In genomic region chr15:93282808-93283207, GRCh38 we compare ENCODE assay signal across 28 cellular contexts.
"Had no signal": no experiment of that assay in that cellular context is flagged by ENCODE, and none has a peak within 500 bp of the region (broad histone marks: within the 10 kb centered on the region; RNA-seq: fewer than 3 reads in every experiment).

No MANE protein-coding gene starts in this region.

- H3K27ac Mint-ChIP-seq: stimulated activated effector memory CD8-positive, alpha-beta T cell treated with anti-CD3 and anti-CD28 coated beads, Interleukin-12 subunit alpha, Interleukin-12 subunit beta, amount 100 ng/mL, for 72 hours; stimulated activated memory B cell treated with anti-CD40 and anti-IgM and Interleukin-4, amounts not matched to agents 10 μg/mL and 1 μg/mL and 100 μg/mL, for 72 hours; stimulated activated naive B cell treated with anti-CD40 and anti-IgM and Interleukin-4, amounts not matched to agents 10 μg/mL and 1 μg/mL and 100 μg/mL, for 72 hours; stimulated activated naive CD8-positive, alpha-beta T cell treated with anti-CD3 and anti-CD28 coated beads, Interleukin-15, amount 100 ng/mL, for 72 hours; stimulated activated naive CD8-positive, alpha-beta T cell treated with anti-CD3 and anti-CD28 coated beads, Interleukin-15, Interleukin-2, amounts not matched to agents 100 ng/mL and 50 ng/mL, for 24 hours; type B pancreatic cell had no signal

- H3K4me1 ChIP-seq: thyroid gland, tibial artery, transverse colon, upper lobe of left lung, upper lobe of right lung, uterus, vagina had no signal

- H3K4me3 ChIP-seq: stomach, suprapubic skin, testis, thoracic aorta, thyroid gland, tibial artery, tibial nerve, transverse colon, upper lobe of left lung, upper lobe of right lung, uterus, vagina had no signal

- H3K9me3 ChIP-seq: stomach, suprapubic skin, testis, thoracic aorta, thyroid gland, tibial artery, tibial nerve, transverse colon, upper lobe of left lung, upper lobe of right lung, uterus, vagina had no signal

- H3K4me1 Mint-ChIP-seq: stimulated activated effector memory CD8-positive, alpha-beta T cell treated with anti-CD3 and anti-CD28 coated beads, Interleukin-12 subunit alpha, Interleukin-12 subunit beta, amount 100 ng/mL, for 72 hours; stimulated activated memory B cell treated with anti-CD40 and anti-IgM and Interleukin-4, amounts not matched to agents 10 μg/mL and 1 μg/mL and 100 μg/mL, for 72 hours; stimulated activated naive B cell treated with anti-CD40 and anti-IgM and Interleukin-4, amounts not matched to agents 10 μg/mL and 1 μg/mL and 100 μg/mL, for 72 hours; stimulated activated naive CD8-positive, alpha-beta T cell treated with anti-CD3 and anti-CD28 coated beads, Interleukin-15, amount 100 ng/mL, for 72 hours had no signal

- H3K36me3 Mint-ChIP-seq: stimulated activated effector memory CD8-positive, alpha-beta T cell treated with anti-CD3 and anti-CD28 coated beads, Interleukin-12 subunit alpha, Interleukin-12 subunit beta, amount 100 ng/mL, for 72 hours; stimulated activated memory B cell treated with anti-CD40 and anti-IgM and Interleukin-4, amounts not matched to agents 10 μg/mL and 1 μg/mL and 100 μg/mL, for 72 hours; stimulated activated naive B cell treated with anti-CD40 and anti-IgM and Interleukin-4, amounts not matched to agents 10 μg/mL and 1 μg/mL and 100 μg/mL, for 72 hours; type B pancreatic cell had no signal

- H3K9me3 Mint-ChIP-seq: stimulated activated effector memory CD8-positive, alpha-beta T cell treated with anti-CD3 and anti-CD28 coated beads, Interleukin-12 subunit alpha, Interleukin-12 subunit beta, amount 100 ng/mL, for 72 hours; stimulated activated naive B cell treated with anti-CD40 and anti-IgM and Interleukin-4, amounts not matched to agents 10 μg/mL and 1 μg/mL and 100 μg/mL, for 72 hours; stimulated activated naive CD8-positive, alpha-beta T cell treated with anti-CD3 and anti-CD28 coated beads, Interleukin-15, Interleukin-2, amounts not matched to agents 100 ng/mL and 50 ng/mL, for 24 hours had no signal

- H3K27me3 ChIP-seq: suprapubic skin, testis, thyroid gland, upper lobe of left lung, uterus, vagina had no signal

- H3K27me3 Mint-ChIP-seq: stimulated activated naive CD8-positive, alpha-beta T cell treated with anti-CD3 and anti-CD28 coated beads, Interleukin-15, Interleukin-2, amounts not matched to agents 100 ng/mL and 50 ng/mL, for 24 hours had no signal

- ATAC-seq: stimulated activated effector memory CD8-positive, alpha-beta T cell treated with anti-CD3 and anti-CD28 coated beads, Interleukin-12 subunit alpha, Interleukin-12 subunit beta, amount 100 ng/mL, for 72 hours; stimulated activated memory B cell treated with anti-CD40 and anti-IgM and Interleukin-4, amounts not matched to agents 10 μg/mL and 1 μg/mL and 100 μg/mL, for 72 hours; stimulated activated naive B cell treated with anti-CD40 and anti-IgM and Interleukin-4, amounts not matched to agents 10 μg/mL and 1 μg/mL and 100 μg/mL, for 72 hours; stimulated activated naive CD8-positive, alpha-beta T cell treated with anti-CD3 and anti-CD28 coated beads, Interleukin-15, amount 100 ng/mL, for 72 hours; stimulated activated naive CD8-positive, alpha-beta T cell treated with anti-CD3 and anti-CD28 coated beads, Interleukin-15, Interleukin-2, amounts not matched to agents 100 U/mL and 50 U/mL, for 24 hours; upper lobe of right lung had no signal

- H3K27ac ChIP-seq: stomach, suprapubic skin, testis, thoracic aorta, thyroid gland, tibial artery, tibial nerve, transverse colon, upper lobe of left lung, upper lobe of right lung, uterus, vagina had no signal

- H3K4me3 Mint-ChIP-seq: stimulated activated effector memory CD8-positive, alpha-beta T cell treated with anti-CD3 and anti-CD28 coated beads, Interleukin-12 subunit alpha, Interleukin-12 subunit beta, amount 100 ng/mL, for 72 hours; stimulated activated memory B cell treated with anti-CD40 and anti-IgM and Interleukin-4, amounts not matched to agents 10 μg/mL and 1 μg/mL and 100 μg/mL, for 72 hours; stimulated activated naive B cell treated with anti-CD40 and anti-IgM and Interleukin-4, amounts not matched to agents 10 μg/mL and 1 μg/mL and 100 μg/mL, for 72 hours; stimulated activated naive CD8-positive, alpha-beta T cell treated with anti-CD3 and anti-CD28 coated beads, Interleukin-15, amount 100 ng/mL, for 72 hours; stimulated activated naive CD8-positive, alpha-beta T cell treated with anti-CD3 and anti-CD28 coated beads, Interleukin-15, Interleukin-2, amounts not matched to agents 100 ng/mL and 50 ng/mL, for 24 hours; type B pancreatic cell had no signal

- H3K36me3 ChIP-seq: stomach, suprapubic skin, thoracic aorta, thyroid gland, tibial artery, tibial nerve, transverse colon, upper lobe of left lung, upper lobe of right lung, uterus, vagina had no signal

- DNase-seq: stimulated activated CD4-positive, alpha-beta T cell treated with anti-CD3 and anti-CD28 coated beads, Interleukin-2, amount 100 ng/mL, for 48 hours; stimulated activated CD4-positive, alpha-beta T cell treated with anti-CD3 and anti-CD28 coated beads, Interleukin-4, amount 100 ng/mL, for 1 hour; stimulated activated CD4-positive, alpha-beta T cell treated with anti-CD3 and anti-CD28 coated beads, Interleukin-4, amount 100 ng/mL, for 24 hours; stimulated activated CD4-positive, alpha-beta T cell treated with anti-CD3 and anti-CD28 coated beads, Interleukin-4, amount 100 ng/mL, for 4 hours; stimulated activated CD8-positive, alpha-beta memory T cell treated with anti-CD3 and anti-CD28 coated beads, Interleukin-4, amount 100 ng/mL, for 48 hours; stimulated activated naive B cell treated with anti-CD40 and anti-IgM and Interleukin-4, amounts not matched to agents 10 μg/mL and 1 μg/mL and 100 μg/mL, for 72 hours; stimulated activated naive CD4-positive, alpha-beta T cell; stimulated activated naive CD4-positive, alpha-beta T cell treated with Interleukin-2 at 50 U/mL for 16 hours; stimulated activated naive CD8-positive, alpha-beta T cell treated with anti-CD3 and anti-CD28 coated beads, Interleukin-15, amount 100 ng/mL, for 72 hours; stimulated activated naive CD8-positive, alpha-beta T cell treated with anti-CD3 and anti-CD28 coated beads, Interleukin-15, Interleukin-2, amounts not matched to agents 100 U/mL and 50 U/mL, for 24 hours; stomach; testis; thyroid gland; tibial artery; transverse colon; trophoblast cell; upper lobe of left lung; upper lobe of right lung; uterus had no signal

- FAIRE-seq: urothelium cell line had no signal
